ENCODE assay signal across 1 cellular context in the genomic region with DNA sequence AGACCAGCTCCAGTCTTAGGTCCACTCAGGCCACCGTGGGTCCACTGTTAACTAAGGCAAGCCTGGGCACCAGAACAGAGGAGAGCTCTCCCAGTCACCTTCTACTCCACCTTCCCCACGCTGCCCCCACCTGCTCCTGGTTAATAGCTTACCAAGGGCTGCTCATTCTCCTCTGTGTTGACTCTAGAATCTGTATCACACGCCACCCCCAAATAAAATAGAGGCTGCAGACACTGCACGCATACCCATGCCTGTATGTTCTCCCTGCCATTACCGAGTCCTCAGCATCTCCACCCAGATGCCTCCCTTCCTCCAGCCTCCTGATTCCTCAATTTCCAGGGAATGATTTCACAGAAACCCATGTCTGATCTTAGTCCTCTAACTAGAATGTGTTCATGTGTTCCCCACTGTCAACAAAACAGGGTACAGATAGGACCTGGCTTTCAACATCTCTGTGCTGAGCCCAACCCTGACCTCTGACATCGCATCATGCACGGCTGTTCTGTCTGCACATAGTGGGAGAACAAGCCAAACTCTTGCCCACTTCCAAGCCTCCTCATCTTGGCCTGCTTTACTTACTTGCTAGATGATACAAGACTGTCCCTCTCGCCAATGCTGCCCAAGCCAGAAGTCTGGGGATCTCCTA.
TF ChIP-seq lines count a peak whose summit lies in the region.

No MANE protein-coding gene starts in this region.

TF ChIP-seq in liver, 16 proteins besides CTCF, POLR2A, EP300 and RAD21 (continued from another document):
- TF ChIP-seq, protein P1, sequence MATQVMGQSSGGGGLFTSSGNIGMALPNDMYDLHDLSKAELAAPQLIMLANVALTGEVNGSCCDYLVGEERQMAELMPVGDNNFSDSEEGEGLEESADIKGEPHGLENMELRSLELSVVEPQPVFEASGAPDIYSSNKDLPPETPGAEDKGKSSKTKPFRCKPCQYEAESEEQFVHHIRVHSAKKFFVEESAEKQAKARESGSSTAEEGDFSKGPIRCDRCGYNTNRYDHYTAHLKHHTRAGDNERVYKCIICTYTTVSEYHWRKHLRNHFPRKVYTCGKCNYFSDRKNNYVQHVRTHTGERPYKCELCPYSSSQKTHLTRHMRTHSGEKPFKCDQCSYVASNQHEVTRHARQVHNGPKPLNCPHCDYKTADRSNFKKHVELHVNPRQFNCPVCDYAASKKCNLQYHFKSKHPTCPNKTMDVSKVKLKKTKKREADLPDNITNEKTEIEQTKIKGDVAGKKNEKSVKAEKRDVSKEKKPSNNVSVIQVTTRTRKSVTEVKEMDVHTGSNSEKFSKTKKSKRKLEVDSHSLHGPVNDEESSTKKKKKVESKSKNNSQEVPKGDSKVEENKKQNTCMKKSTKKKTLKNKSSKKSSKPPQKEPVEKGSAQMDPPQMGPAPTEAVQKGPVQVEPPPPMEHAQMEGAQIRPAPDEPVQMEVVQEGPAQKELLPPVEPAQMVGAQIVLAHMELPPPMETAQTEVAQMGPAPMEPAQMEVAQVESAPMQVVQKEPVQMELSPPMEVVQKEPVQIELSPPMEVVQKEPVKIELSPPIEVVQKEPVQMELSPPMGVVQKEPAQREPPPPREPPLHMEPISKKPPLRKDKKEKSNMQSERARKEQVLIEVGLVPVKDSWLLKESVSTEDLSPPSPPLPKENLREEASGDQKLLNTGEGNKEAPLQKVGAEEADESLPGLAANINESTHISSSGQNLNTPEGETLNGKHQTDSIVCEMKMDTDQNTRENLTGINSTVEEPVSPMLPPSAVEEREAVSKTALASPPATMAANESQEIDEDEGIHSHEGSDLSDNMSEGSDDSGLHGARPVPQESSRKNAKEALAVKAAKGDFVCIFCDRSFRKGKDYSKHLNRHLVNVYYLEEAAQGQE (IDR thresholded peaks at IDR 0.05): no peak
- TF ChIP-seq, protein P2, sequence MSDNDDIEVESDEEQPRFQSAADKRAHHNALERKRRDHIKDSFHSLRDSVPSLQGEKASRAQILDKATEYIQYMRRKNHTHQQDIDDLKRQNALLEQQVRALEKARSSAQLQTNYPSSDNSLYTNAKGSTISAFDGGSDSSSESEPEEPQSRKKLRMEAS (IDR thresholded peaks at IDR 0.05): peak; percentile 52
- TF ChIP-seq EGR1 (IDR thresholded peaks at IDR 0.05; ENCODE audit: low read depth in 2 of 2): peak in 1 of 2 donors; percentile 22
